In genomic region chr2:21175895-21176646, GRCh38 we compare ENCODE assay signal across 12 cellular contexts. TPM values are rescaled to one million over a fixed set of nuclear protein-coding genes. Genes with fewer than 3 reads are reported as not detected.
DNase-seq lines count a peak whose midpoint lies in the region; ATAC-seq, FAIRE-seq and TF ChIP-seq lines count a peak whose summit lies in the region.
"Had no signal": no experiment of that assay in that cellular context is flagged by ENCODE, and none has a peak within 500 bp of the region (broad histone marks: within the 10 kb centered on the region; RNA-seq: fewer than 3 reads in every experiment).

No MANE protein-coding gene starts in this region.

- FAIRE-seq in pancreas (lab: Jason Lieb, UNC) = peak; percentile 80
- FAIRE-seq: islet of Langerhans, TTC549 had no signal

- intact Hi-C loops in pancreas (cut with DNase I) = no loop called here

- TF ChIP-seq CTCF in fibroblast of villous mesenchyme (IDR thresholded peaks at IDR 0.05; ENCODE audit: insufficient read depth, low read depth, low read length) (peak; percentile 7), pancreas (IDR thresholded peaks at IDR 0.05) (peak in 1 of 4 donors; percentile 9)

- 18 to 26% methylated on average over 5 of the region's 5 CpGs for WGBS in pancreas, 2 donors

- no peak overlapping the region for H3K27ac ChIP-seq in pancreas

- H3K9me3 ChIP-seq in pancreas = no peaks in the 10 kb centered on the region

- no peaks in the 10 kb centered on the region for H3K4me1 ChIP-seq in pancreas

- H3K4me3 ChIP-seq in fibroblast of villous mesenchyme (ENCODE audit: low read depth, low read length) (no peak overlapping the region), pancreas (no peak overlapping the region)

- no peaks in the 10 kb centered on the region for H3K27me3 ChIP-seq in pancreas

- peak in 2 of 4 donors; percentile 26 to 32 for ATAC-seq in pancreas

- no peaks in the 10 kb centered on the region for H3K36me3 ChIP-seq in pancreas

- DNase-seq in EH (ENCODE audit: low read depth) = peak; percentile 1
- DNase-seq in OCI-M1 (lab: John Stamatoyannopoulos, UW) = peak; percentile 71
- peak; percentile 8 for DNase-seq in fibroblast of villous mesenchyme (ENCODE audit: low read depth)
- no peak for DNase-seq in pancreas
- DNase-seq in T1000 (lab: John Stamatoyannopoulos, UW) = no peak
- no peak for DNase-seq in glomerular visceral epithelial cell (ENCODE audit: extremely low spot score)
- DNase-seq in NCI-H1105 (lab: John Stamatoyannopoulos, UW) = no peak
- DNase-seq in activated CD4-positive, CD25-positive, alpha-beta regulatory T cell treated with anti-CD3 and anti-CD28 coated beads, Interleukin-2, amount 50 U/mL, for 72 hours = no peak

RNA-seq across cellular contexts. Expression of gene TDRD15, which starts 52.3 kb away (rescaled TPM):
- total RNA-seq in fibroblast of villous mesenchyme (not detected in 2 replicates), pancreas (not detected)
- not detected for polyA plus RNA-seq in pancreas
- total RNA-seq: LHCN-M2 had no signal
- polyA plus RNA-seq: adipose tissue had no signal

Comparison
In these comparisons a context has a peak if more than half of its experiments do, and no peak if none do; other contexts are left out.
1. DNase-seq: peak in EH (single experiment), OCI-M1 (single experiment) and fibroblast of villous mesenchyme (single experiment); none in pancreas (0 of 6), T1000 (single experiment), glomerular visceral epithelial cell (single experiment), NCI-H1105 (single experiment) and activated CD4-positive, CD25-positive, alpha-beta regulatory T cell treated with anti-CD3 and anti-CD28 coated beads, Interleukin-2, amount 50 U/mL, for 72 hours (single experiment).